In the genomic region with DNA sequence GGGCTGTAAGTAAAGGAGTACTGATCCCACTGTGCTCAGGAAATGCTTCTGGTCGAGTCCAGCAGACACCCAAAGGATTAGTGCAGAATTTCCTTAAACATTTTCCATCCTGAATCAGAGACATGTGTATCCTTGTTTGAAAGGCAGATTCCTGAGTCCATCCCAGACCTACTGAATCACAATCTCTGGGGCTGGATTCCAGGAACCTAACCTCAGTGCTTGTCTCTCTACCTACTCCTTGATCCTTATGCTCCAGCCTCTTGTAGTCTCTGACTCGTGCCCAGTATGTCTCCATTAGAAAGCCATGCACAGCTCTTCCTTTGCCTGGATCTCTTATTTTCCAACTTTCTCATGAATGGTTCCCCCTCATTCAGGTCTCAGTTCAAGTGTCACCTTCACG, we compare ENCODE assay signal across 26 cellular contexts.
DNase-seq lines count a peak whose midpoint lies in the region; ATAC-seq and TF ChIP-seq lines count a peak whose summit lies in the region.
"Had no signal": no experiment of that assay in that cellular context is flagged by ENCODE, and none has a peak within 500 bp of the region (broad histone marks: within the 10 kb centered on the region; RNA-seq: fewer than 3 reads in every experiment).

No MANE protein-coding gene starts in this region.

- TF ChIP-seq EP300 in SK-N-SH (IDR thresholded peaks at IDR 0.05; ENCODE audit: borderline replicate concordance in 1 of 2, low read depth in 1 of 2, low read length in 1 of 2): no peak

- intact Hi-C loops in sciatic nerve (cut with DNase I): no loop called here

- DNase-seq in SK-N-SH (no peak), M059J (ENCODE audit: low read depth) (peak; percentile 36), fibroblast of peridontal ligament (ENCODE audit: extremely low read depth) (peak; percentile 37), sciatic nerve (ENCODE audit: low spot score) (no peak), omental fat pad (ENCODE audit: low spot score) (no peak)
- DNase-seq: activated CD4-positive, CD25-positive, alpha-beta regulatory T cell treated with anti-CD3 and anti-CD28 coated beads, Interleukin-2, amount 50 U/mL, for 72 hours; activated CD8-positive, alpha-beta T cell treated with anti-CD3 and anti-CD28 coated beads, Interleukin-2, amount 10 ng/mL, durations not matched to agents 7 days and 5 days; activated effector memory CD4-positive, alpha-beta T cell treated with Interleukin-2 at 50 U/mL for 16 hours; activated T-cell treated with anti-CD3 and anti-CD28 coated beads for 4 hours; anterior cingulate cortex; caudate nucleus; CD8-positive, alpha-beta T cell; cortex of kidney; DMS 273 treated with DMSO at 0.1 percent for 48 hours; hippocampal formation; NCI-H1048; NCI-H1930; NCI-H748 treated with DMSO at 0.1 percent for 48 hours; right lobe of liver; stimulated activated naive B cell treated with anti-CD40 and anti-IgM and Interleukin-4, amounts not matched to agents 10 μg/mL and 1 μg/mL and 100 μg/mL, for 72 hours had no signal

- H3K27me3 ChIP-seq in SK-N-SH (ENCODE audit: insufficient read depth): no peaks in the 10 kb centered on the region
- H3K27me3 ChIP-seq: right lobe of liver, SJSA1 had no signal

- POLR2A ChIA-PET in SK-N-SH (lab: Yijun Ruan, JAX): no interaction called here

- no peaks in the 10 kb centered on the region for H3K79me2 ChIP-seq in SK-N-SH (ENCODE audit: insufficient read depth)

- H3K4me3 ChIP-seq in SK-N-SH (ENCODE audit: low read depth in 2 of 2, low read length in 1 of 2): no peak overlapping the region
- H3K4me3 ChIP-seq: right lobe of liver, SJSA1 had no signal

- TF ChIP-seq CTCF in SK-N-SH (IDR thresholded peaks at IDR 0.05) (no peak), omental fat pad (IDR thresholded peaks at IDR 0.05) (no peak)

- peak; percentile 34; the same call in 2 of the 3 replicates for ATAC-seq in SK-N-SH treated with all-trans-retinoic acid at 6 μM for 48 hours
- ATAC-seq in sciatic nerve: no peak
- no peak for ATAC-seq in GM18907 (IDR thresholded peaks at IDR 0.05; ENCODE audit: unreplicated experiment)
- ATAC-seq in GM19328 (IDR thresholded peaks at IDR 0.05; ENCODE audit: unreplicated experiment): no peak
- ATAC-seq in omental fat pad (ENCODE audit: low FRiP score): no peak
- ATAC-seq: activated CD8-positive, alpha-beta T cell treated with anti-CD3 and anti-CD28 coated beads, Interleukin-2, amount 10 ng/mL, durations not matched to agents 7 days and 5 days; CD8-positive, alpha-beta T cell; esophagus mucosa; right lobe of liver; stimulated activated naive B cell treated with anti-CD40 and anti-IgM and Interleukin-4, amounts not matched to agents 10 μg/mL and 1 μg/mL and 100 μg/mL, for 72 hours had no signal

- peaks cover 12% of the 10 kb centered on the region for H3F3A ChIP-seq in SK-N-SH (replicated peaks; ENCODE audit: insufficient read depth)

- H3K36me3 ChIP-seq in SK-N-SH (replicated peaks in 1 of 2; ENCODE audit: control insufficient read depth in 1 of 2, insufficient read depth in 2 of 2, low read length in 1 of 2): no peaks in the 10 kb centered on the region
- H3K36me3 ChIP-seq: right lobe of liver, SJSA1 had no signal

- H3K9me3 ChIP-seq in SK-N-SH: no peaks in the 10 kb centered on the region
- H3K9me3 ChIP-seq: right lobe of liver, SJSA1 had no signal

- no peaks in the 10 kb centered on the region for H4K20me1 ChIP-seq in SK-N-SH (ENCODE audit: insufficient read depth)

- H3K27ac ChIP-seq in SK-N-SH (ENCODE audit: low read depth in 2 of 2, low read length in 1 of 2): no peak overlapping the region; a peak in 1 of 4 replicates
- H3K27ac ChIP-seq: 22Rv1, right lobe of liver, SJSA1 had no signal

- CTCF ChIA-PET in SK-N-SH (lab: Yijun Ruan, JAX): no interaction called here

- no peak overlapping the region for H3K9ac ChIP-seq in SK-N-SH

- H3K4me1 ChIP-seq in SK-N-SH (ENCODE audit: control insufficient read depth in 1 of 2, insufficient read depth in 2 of 2, low read depth in 1 of 2, low read length in 1 of 2): no peaks in the 10 kb centered on the region
- H3K4me1 ChIP-seq: right lobe of liver, SJSA1 had no signal

- no peak for TF ChIP-seq RAD21 in SK-N-SH (IDR thresholded peaks at IDR 0.05; ENCODE audit: low read length)

- no peak overlapping the region for H3K4me2 ChIP-seq in SK-N-SH

- H3K9me2 ChIP-seq in SK-N-SH: no peaks in the 10 kb centered on the region

- H2AFZ ChIP-seq in SK-N-SH (ENCODE audit: low read depth): no peak overlapping the region

- 68% methylated on average over 3 of the region's 3 CpGs for WGBS in SK-N-SH (ENCODE audit: low lambda C conversion rate)

TF ChIP-seq in SK-N-SH treated with all-trans-retinoic acid at 6 μM for 48 hours, 23 proteins besides CTCF, POLR2A, EP300 and RAD21 (continues in another document):
- TF ChIP-seq OSR1 (CRISPR knock-in tag; IDR thresholded peaks at IDR 0.05) (no peak), TCF4 (CRISPR knock-in tag; IDR thresholded peaks at IDR 0.05; ENCODE audit: borderline replicate concordance) (no peak), ZNF565 (CRISPR knock-in tag; conservative IDR thresholded peaks at IDR 0.05; ENCODE audit: low read depth) (no peak), ZNF70 (CRISPR knock-in tag; IDR thresholded peaks at IDR 0.05) (no peak)
- TF ChIP-seq, protein P1, sequence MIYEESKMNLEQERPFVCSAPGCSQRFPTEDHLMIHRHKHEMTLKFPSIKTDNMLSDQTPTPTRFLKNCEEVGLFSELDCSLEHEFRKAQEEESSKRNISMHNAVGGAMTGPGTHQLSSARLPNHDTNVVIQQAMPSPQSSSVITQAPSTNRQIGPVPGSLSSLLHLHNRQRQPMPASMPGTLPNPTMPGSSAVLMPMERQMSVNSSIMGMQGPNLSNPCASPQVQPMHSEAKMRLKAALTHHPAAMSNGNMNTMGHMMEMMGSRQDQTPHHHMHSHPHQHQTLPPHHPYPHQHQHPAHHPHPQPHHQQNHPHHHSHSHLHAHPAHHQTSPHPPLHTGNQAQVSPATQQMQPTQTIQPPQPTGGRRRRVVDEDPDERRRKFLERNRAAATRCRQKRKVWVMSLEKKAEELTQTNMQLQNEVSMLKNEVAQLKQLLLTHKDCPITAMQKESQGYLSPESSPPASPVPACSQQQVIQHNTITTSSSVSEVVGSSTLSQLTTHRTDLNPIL (CRISPR knock-in tag; IDR thresholded peaks at IDR 0.05; ENCODE audit: low read depth): no peak
- TF ChIP-seq, protein P2, sequence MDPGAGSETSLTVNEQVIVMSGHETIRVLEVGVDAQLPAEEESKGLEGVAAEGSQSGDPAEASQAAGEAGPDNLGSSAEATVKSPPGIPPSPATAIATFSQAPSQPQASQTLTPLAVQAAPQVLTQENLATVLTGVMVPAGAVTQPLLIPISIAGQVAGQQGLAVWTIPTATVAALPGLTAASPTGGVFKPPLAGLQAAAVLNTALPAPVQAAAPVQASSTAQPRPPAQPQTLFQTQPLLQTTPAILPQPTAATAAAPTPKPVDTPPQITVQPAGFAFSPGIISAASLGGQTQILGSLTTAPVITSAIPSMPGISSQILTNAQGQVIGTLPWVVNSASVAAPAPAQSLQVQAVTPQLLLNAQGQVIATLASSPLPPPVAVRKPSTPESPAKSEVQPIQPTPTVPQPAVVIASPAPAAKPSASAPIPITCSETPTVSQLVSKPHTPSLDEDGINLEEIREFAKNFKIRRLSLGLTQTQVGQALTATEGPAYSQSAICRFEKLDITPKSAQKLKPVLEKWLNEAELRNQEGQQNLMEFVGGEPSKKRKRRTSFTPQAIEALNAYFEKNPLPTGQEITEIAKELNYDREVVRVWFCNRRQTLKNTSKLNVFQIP (CRISPR knock-in tag; IDR thresholded peaks at IDR 0.05; ENCODE audit: borderline replicate concordance, low read depth): no peak

TF ChIP-seq in SK-N-SH, 30 proteins besides CTCF, POLR2A, EP300 and RAD21:
- TF ChIP-seq, protein P3, sequence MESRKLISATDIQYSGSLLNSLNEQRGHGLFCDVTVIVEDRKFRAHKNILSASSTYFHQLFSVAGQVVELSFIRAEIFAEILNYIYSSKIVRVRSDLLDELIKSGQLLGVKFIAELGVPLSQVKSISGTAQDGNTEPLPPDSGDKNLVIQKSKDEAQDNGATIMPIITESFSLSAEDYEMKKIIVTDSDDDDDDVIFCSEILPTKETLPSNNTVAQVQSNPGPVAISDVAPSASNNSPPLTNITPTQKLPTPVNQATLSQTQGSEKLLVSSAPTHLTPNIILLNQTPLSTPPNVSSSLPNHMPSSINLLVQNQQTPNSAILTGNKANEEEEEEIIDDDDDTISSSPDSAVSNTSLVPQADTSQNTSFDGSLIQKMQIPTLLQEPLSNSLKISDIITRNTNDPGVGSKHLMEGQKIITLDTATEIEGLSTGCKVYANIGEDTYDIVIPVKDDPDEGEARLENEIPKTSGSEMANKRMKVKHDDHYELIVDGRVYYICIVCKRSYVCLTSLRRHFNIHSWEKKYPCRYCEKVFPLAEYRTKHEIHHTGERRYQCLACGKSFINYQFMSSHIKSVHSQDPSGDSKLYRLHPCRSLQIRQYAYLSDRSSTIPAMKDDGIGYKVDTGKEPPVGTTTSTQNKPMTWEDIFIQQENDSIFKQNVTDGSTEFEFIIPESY (IDR thresholded peaks at IDR 0.05; ENCODE audit: borderline replicate concordance, low read depth): no peak

Comparison
In these comparisons a context has a peak if more than half of its experiments do, and no peak if none do; other contexts are left out.
1. DNase-seq: peak in M059J (single experiment) and fibroblast of peridontal ligament (single experiment); none in SK-N-SH (single experiment), sciatic nerve (single experiment) and omental fat pad (single experiment).